Comparison of ENCODE assay signal across 1 cellular context in genomic region chr10:114081911-114082583, GRCh38.
TF ChIP-seq lines count a peak whose summit lies in the region.

No MANE protein-coding gene starts in this region.

TF ChIP-seq in A549, 52 proteins besides CTCF, POLR2A, EP300 and RAD21 (continued from another document):
- no peak for TF ChIP-seq PBX3 (IDR thresholded peaks at IDR 0.05)
- no peak for TF ChIP-seq HMGXB4 (CRISPR knock-in tag; IDR thresholded peaks at IDR 0.05; ENCODE audit: borderline replicate concordance)
- peak; percentile 10; the same call in 1 of the 2 replicates for TF ChIP-seq MAX (IDR thresholded peaks at IDR 0.05)
- TF ChIP-seq TFCP2L1 (CRISPR knock-in tag; IDR thresholded peaks at IDR 0.05): no peak
